Comparison of ENCODE assay signal across 8 cellular contexts in genomic region chr11:36431429-36432092, GRCh38.
A peak's percentile ranks its signal among the peaks of the same experiment; 100 is the strongest.
DNase-seq lines count a peak whose midpoint lies in the region; ATAC-seq lines count a peak whose summit lies in the region.

No MANE protein-coding gene starts in this region.

- peaks cover 78% of the 10 kb centered on the region for H3K36me3 ChIP-seq in SJSA1
- H3K36me3 ChIP-seq in trophoblast cell (ENCODE audit: control insufficient read depth in 1 of 2, insufficient read depth in 2 of 2, low read length in 2 of 2): peaks cover 4 to 6% of the 10 kb centered on the region in 2 experiments
- H3K36me3 ChIP-seq in neuronal stem cell (replicated peaks in 1 of 2; ENCODE audit: control insufficient read depth in 2 of 2, insufficient read depth in 2 of 2, low read length in 2 of 2): peaks cover 8 to 95% of the 10 kb centered on the region in 2 donors

- H3K4me2 ChIP-seq in trophoblast cell (ENCODE audit: low read length) (peak overlapping the region; percentile 28), neuronal stem cell (ENCODE audit: insufficient read depth, low read length, poor library complexity, severe bottlenecking) (no peak overlapping the region)

- peaks cover 11% of the 10 kb centered on the region for H3K79me1 ChIP-seq in trophoblast cell (ENCODE audit: low read length)
- no peaks in the 10 kb centered on the region for H3K79me1 ChIP-seq in neuronal stem cell (ENCODE audit: low read depth, low read length)

- ATAC-seq in GM19328 (IDR thresholded peaks at IDR 0.05; ENCODE audit: unreplicated experiment): no peak
- no peak for ATAC-seq in GM21423 (IDR thresholded peaks at IDR 0.05; ENCODE audit: unreplicated experiment)

- H3K9ac ChIP-seq in trophoblast cell (ENCODE audit: low read length): no peak overlapping the region
- H3K9ac ChIP-seq in neuronal stem cell (ENCODE audit: low read depth, low read length, poor library complexity): no peak overlapping the region

- H2BK12ac ChIP-seq in trophoblast cell (ENCODE audit: low read length) (peak overlapping the region; percentile 96), neuronal stem cell (ENCODE audit: low read length) (no peak overlapping the region)

- H3K9me3 ChIP-seq in SJSA1 (replicated peaks): no peaks in the 10 kb centered on the region
- H3K9me3 ChIP-seq in trophoblast cell (ENCODE audit: insufficient read depth, low read depth, low read length): no peaks in the 10 kb centered on the region
- no peaks in the 10 kb centered on the region for H3K9me3 ChIP-seq in neuronal stem cell (replicated peaks in 1 of 2; ENCODE audit: control insufficient read depth in 2 of 2, insufficient read depth in 1 of 2, low read depth in 1 of 2, low read length in 2 of 2)

- H2BK5ac ChIP-seq in trophoblast cell (ENCODE audit: low read depth, low read length, poor library complexity): peak overlapping the region; percentile 95
- H2BK5ac ChIP-seq in neuronal stem cell (ENCODE audit: low read length): no peak overlapping the region

- no CpG with 5 or more reads among the region's 11 CpGs for WGBS in trophoblast cell (ENCODE audit: extremely low coverage, insufficient coverage, insufficient read length)
- no CpG with 5 or more reads among the region's 11 CpGs for WGBS in neuronal stem cell (ENCODE audit: extremely low coverage in 2 of 2, insufficient read length in 2 of 2, insufficient replicate concordance in 1 of 2), 2 donors

- H2AK5ac ChIP-seq in trophoblast cell (ENCODE audit: low read length): peak overlapping the region; percentile 61
- H2AK5ac ChIP-seq in neuronal stem cell (ENCODE audit: low read depth, low read length): no peak overlapping the region

- H4K91ac ChIP-seq in trophoblast cell (ENCODE audit: low read depth, low read length): peak overlapping the region; percentile 96
- H4K91ac ChIP-seq in neuronal stem cell (ENCODE audit: low read depth, low read length, poor library complexity): no peak overlapping the region

- H3K18ac ChIP-seq in trophoblast cell (ENCODE audit: low read length) (peak overlapping the region; percentile 78), neuronal stem cell (ENCODE audit: low read length) (no peak overlapping the region)

- H3K4me1 ChIP-seq in SJSA1 (replicated peaks) (peaks cover 35% of the 10 kb centered on the region), trophoblast cell (ENCODE audit: control insufficient read depth in 1 of 2, insufficient read depth in 2 of 2, low read length in 2 of 2) (peaks cover 4 to 7% of the 10 kb centered on the region in 2 experiments), neuronal stem cell (ENCODE audit: control insufficient read depth in 2 of 2, insufficient read depth in 1 of 2, low read depth in 1 of 2, low read length in 2 of 2) (no peaks in the 10 kb centered on the region)

- H3K14ac ChIP-seq in trophoblast cell (ENCODE audit: low read length): peak overlapping the region; percentile 81
- no peak overlapping the region for H3K14ac ChIP-seq in neuronal stem cell (ENCODE audit: low read length)

- H4K12ac ChIP-seq in trophoblast cell (ENCODE audit: low read depth, low read length): peak overlapping the region; percentile 59

- H3K27me3 ChIP-seq in SJSA1 (replicated peaks) (no peaks in the 10 kb centered on the region), trophoblast cell (ENCODE audit: insufficient read depth, low read length) (no peaks in the 10 kb centered on the region), neuronal stem cell (ENCODE audit: control insufficient read depth in 3 of 3, insufficient read depth in 3 of 3, low read depth in 1 of 3, low read length in 3 of 3) (no peaks in the 10 kb centered on the region)

- H3K79me2 ChIP-seq in trophoblast cell (ENCODE audit: control insufficient read depth, insufficient read depth, low read length, poor library complexity): no peaks in the 10 kb centered on the region

- no peak overlapping the region for H3K23ac ChIP-seq in trophoblast cell (ENCODE audit: low read length)
- no peak overlapping the region for H3K23ac ChIP-seq in neuronal stem cell (ENCODE audit: low read depth, low read length, poor library complexity)

- peak overlapping the region; percentile 52 for H3K4ac ChIP-seq in trophoblast cell (ENCODE audit: low read depth, low read length)
- H3K4ac ChIP-seq in neuronal stem cell (ENCODE audit: low read length): no peak overlapping the region

- H3K27ac ChIP-seq in SJSA1 (peak overlapping the region; percentile 60), trophoblast cell (ENCODE audit: low read depth, low read length) (peak overlapping the region; percentile 98), neuronal stem cell (replicated peaks; ENCODE audit: low read length) (no peak overlapping the region)

- no peak overlapping the region for H2BK15ac ChIP-seq in neuronal stem cell (ENCODE audit: low read length)

- H3K4me3 ChIP-seq in SJSA1: no peak overlapping the region
- no peak overlapping the region for H3K4me3 ChIP-seq in trophoblast cell (ENCODE audit: low read depth, low read length)
- H3K4me3 ChIP-seq in neuronal stem cell (ENCODE audit: low read length in 2 of 2): no peak overlapping the region

- H2BK120ac ChIP-seq in trophoblast cell (ENCODE audit: insufficient read depth, low read length, poor library complexity) (peak overlapping the region; percentile 89), neuronal stem cell (ENCODE audit: low read depth, low read length) (no peak overlapping the region)

- H2AFZ ChIP-seq in trophoblast cell (ENCODE audit: insufficient read depth, low read length, poor library complexity) (no peak overlapping the region), neuronal stem cell (ENCODE audit: low read length) (no peak overlapping the region)

- DNase-seq in activated CD4-positive, alpha-beta T cell treated with anti-CD3 and anti-CD28 coated beads for 48 hours: peak; percentile 63
- no peak for DNase-seq in activated CD4-positive, alpha-beta T cell treated with anti-CD3 and anti-CD28 coated beads, Interleukin-2, amount 50 U/mL, for 1 hour
- DNase-seq in SJSA1 (ENCODE audit: low read depth in 1 of 2, low spot score in 2 of 2): peak; percentile 81 to 93
- DNase-seq in fibroblast of gingiva (ENCODE audit: low read depth): peak; percentile 86
- peak; percentile 89 to 90 for DNase-seq in trophoblast cell
- DNase-seq in neuronal stem cell (ENCODE audit: low spot score): no peak

- H4K8ac ChIP-seq in trophoblast cell (ENCODE audit: low read depth, low read length) (peak overlapping the region; percentile 79), neuronal stem cell (ENCODE audit: low read depth, low read length) (no peak overlapping the region)

Comparison
In these comparisons a context has a peak if more than half of its experiments do, and no peak if none do; other contexts are left out.
1. DNase-seq: peak in activated CD4-positive, alpha-beta T cell treated with anti-CD3 and anti-CD28 coated beads for 48 hours (single experiment), SJSA1 (2 of 2), fibroblast of gingiva (single experiment) and trophoblast cell (2 of 2); none in activated CD4-positive, alpha-beta T cell treated with anti-CD3 and anti-CD28 coated beads, Interleukin-2, amount 50 U/mL, for 1 hour (single experiment) and neuronal stem cell (single experiment).